In the genomic region with DNA sequence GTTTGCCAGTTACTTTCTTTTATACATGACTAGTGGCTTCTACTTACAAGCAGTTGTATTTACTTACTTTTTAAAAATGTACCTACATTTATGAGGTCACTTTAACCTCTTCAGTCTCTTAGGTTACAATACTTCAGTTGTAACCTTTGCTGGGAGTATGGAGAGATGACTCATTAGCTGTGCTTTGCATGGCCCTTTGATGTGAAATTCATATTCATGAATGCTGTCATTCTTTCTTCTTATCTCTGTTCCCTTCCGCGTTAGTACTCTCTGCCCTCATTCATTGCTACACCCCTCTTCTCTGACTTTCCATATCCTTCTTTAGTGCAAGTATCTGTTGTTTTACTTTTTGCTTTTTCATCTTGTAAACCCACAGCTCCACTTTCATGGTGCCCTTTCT, we compare ENCODE assay signal across 3 cellular contexts.
TF ChIP-seq lines count a peak whose summit lies in the region.

No MANE protein-coding gene starts in this region.

TF ChIP-seq in A549, 52 proteins besides CTCF, POLR2A, EP300 and RAD21:
- peak; percentile 29 for TF ChIP-seq GATA3 (IDR thresholded peaks at IDR 0.05; ENCODE audit: borderline replicate concordance)
- TF ChIP-seq JUN (IDR thresholded peaks at IDR 0.05) = peak in 1 of 2 experiments; percentile 38; a peak in 1 of 5 replicates
- peak; percentile 50; the same call in 1 of the 2 replicates for TF ChIP-seq FOSL2 (IDR thresholded peaks at IDR 0.05)
- peak; percentile 84 for TF ChIP-seq FOSL2 (CRISPR knock-in tag; IDR thresholded peaks at IDR 0.05)
- peak; percentile 70 for TF ChIP-seq JUNB (IDR thresholded peaks at IDR 0.05)
- TF ChIP-seq ESRRA (IDR thresholded peaks at IDR 0.05; ENCODE audit: borderline replicate concordance, low read length) = no peak

TF ChIP-seq in HCT116, 20 proteins besides CTCF, POLR2A, EP300 and RAD21 (continued from another document):
- TF ChIP-seq FOSL1 (IDR thresholded peaks at IDR 0.05; ENCODE audit: low read depth) = no peak
- TF ChIP-seq TCF7L2 (IDR thresholded peaks at IDR 0.05; ENCODE audit: borderline replicate concordance, extremely low read depth, insufficient read depth, insufficient read length) = peak; percentile 77

TF ChIP-seq in SK-N-SH treated with all-trans-retinoic acid at 6 μM for 48 hours, 23 proteins besides CTCF, POLR2A, EP300 and RAD21 (continued from another document):
- TF ChIP-seq ISL1 (CRISPR knock-in tag; IDR thresholded peaks at IDR 0.05) = no peak
- no peak for TF ChIP-seq ZNF70 (CRISPR knock-in tag; IDR thresholded peaks at IDR 0.05)
- TF ChIP-seq ARNTL (CRISPR knock-in tag; IDR thresholded peaks at IDR 0.05; ENCODE audit: borderline replicate concordance, low read depth) = no peak
TF ChIP-seq in SK-N-SH treated with all-trans-retinoic acid at 6 μM for 48 hours: peak in this region for 0.
